In genomic region chr1:117368116-117369108, GRCh38 we compare ENCODE assay signal across 8 cellular contexts. TPM values are rescaled to one million over a fixed set of nuclear protein-coding genes. Genes with fewer than 3 reads are reported as not detected.
DNase-seq lines count a peak whose midpoint lies in the region; ATAC-seq and TF ChIP-seq lines count a peak whose summit lies in the region.

No MANE protein-coding gene starts in this region.

- H3K27me3 ChIP-seq in fibroblast of lung (ENCODE audit: control insufficient read depth, insufficient read depth, low read length) (no peaks in the 10 kb centered on the region), trophoblast cell (ENCODE audit: insufficient read depth, low read length) (no peaks in the 10 kb centered on the region)

- H3K14ac ChIP-seq in trophoblast cell (ENCODE audit: low read length): no peak overlapping the region

- H3K4me1 ChIP-seq in fibroblast of lung (ENCODE audit: control insufficient read depth, extremely low read depth, insufficient read depth, low read length) (no peaks in the 10 kb centered on the region), trophoblast cell (ENCODE audit: control insufficient read depth in 1 of 2, insufficient read depth in 2 of 2, low read length in 2 of 2) (peaks cover 3 to 8% of the 10 kb centered on the region in 2 experiments)

- H3K23ac ChIP-seq in trophoblast cell (ENCODE audit: low read length): no peak overlapping the region

- WGBS in trophoblast cell (ENCODE audit: extremely low coverage, insufficient coverage, insufficient read length): no CpG with 5 or more reads among the region's 19 CpGs

- no peaks in the 10 kb centered on the region for H3K9me3 ChIP-seq in T-helper 17 cell (ENCODE audit: control insufficient read depth, low read length, poor library complexity, severe bottlenecking)
- H3K9me3 ChIP-seq in fibroblast of lung (ENCODE audit: control insufficient read depth, insufficient read depth, low read depth, low read length): no peaks in the 10 kb centered on the region
- no peaks in the 10 kb centered on the region for H3K9me3 ChIP-seq in trophoblast cell (ENCODE audit: insufficient read depth, low read depth, low read length)

- H3K27ac ChIP-seq in fibroblast of lung (ENCODE audit: insufficient read depth, low read length): peak overlapping the region; percentile 86
- H3K27ac ChIP-seq in trophoblast cell (ENCODE audit: low read depth, low read length): peak overlapping the region; percentile 100

- DNase-seq in NCI-H748 (lab: John Stamatoyannopoulos, UW; ENCODE audit: unreplicated experiment) (peak; percentile 30), NCI-H748 treated with DMSO at 0.1 percent for 48 hours (lab: John Stamatoyannopoulos, UW) (no peak), HFF-Myc (ENCODE audit: extremely low read depth, low read depth) (no peak), T-helper 17 cell (no peak), fibroblast of lung (ENCODE audit: low read depth in 2 of 2) (peak in 1 of 2 donors; percentile 22), trophoblast cell (peak; percentile 27 to 64), posterior cingulate gyrus (no peak)

- peaks cover 20% of the 10 kb centered on the region for H3K79me1 ChIP-seq in trophoblast cell (ENCODE audit: low read length)

- H4K8ac ChIP-seq in trophoblast cell (ENCODE audit: low read depth, low read length): no peak overlapping the region

- H4K12ac ChIP-seq in trophoblast cell (ENCODE audit: low read depth, low read length): no peak overlapping the region

- H2AFZ ChIP-seq in fibroblast of lung (ENCODE audit: low read length) (no peak overlapping the region), trophoblast cell (ENCODE audit: insufficient read depth, low read length, poor library complexity) (no peak overlapping the region)

- H2BK12ac ChIP-seq in trophoblast cell (ENCODE audit: low read length): no peak overlapping the region

- TF ChIP-seq CTCF in HFF-Myc (IDR thresholded peaks at IDR 0.05; ENCODE audit: low read depth, low read length, missing control alignments) (no peak), fibroblast of lung (conservative IDR thresholded peaks at IDR 0.05 in 1 of 2, IDR thresholded peaks at IDR 0.05 in 1 of 2; ENCODE audit: low read depth in 1 of 2, low read length in 2 of 2) (no peak)

- H3K18ac ChIP-seq in trophoblast cell (ENCODE audit: low read length): no peak overlapping the region

- H3K4me3 ChIP-seq in HFF-Myc (replicated peaks; ENCODE audit: low read depth, low read length): peak overlapping the region; percentile 87
- peak overlapping the region; percentile 71 to 91 (median 77) for H3K4me3 ChIP-seq in fibroblast of lung (replicated peaks in 1 of 4; ENCODE audit: control extremely low read depth in 1 of 4, insufficient read depth in 1 of 4, low read depth in 3 of 4, low read length in 4 of 4)
- no peak overlapping the region for H3K4me3 ChIP-seq in trophoblast cell (ENCODE audit: low read depth, low read length)

- H3K27me3 Mint-ChIP-seq in T-helper 17 cell: no peaks in the 10 kb centered on the region

- peak overlapping the region; percentile 36 for H3K9ac ChIP-seq in fibroblast of lung (ENCODE audit: insufficient read depth, low read length)
- H3K9ac ChIP-seq in trophoblast cell (ENCODE audit: low read length): peak overlapping the region; percentile 44

- peaks cover 2% of the 10 kb centered on the region for H4K20me1 ChIP-seq in fibroblast of lung (ENCODE audit: control insufficient read depth, extremely low read depth, insufficient read depth, low read length)

- H4K91ac ChIP-seq in trophoblast cell (ENCODE audit: low read depth, low read length): no peak overlapping the region

- peak overlapping the region; percentile 78 for H3K4ac ChIP-seq in trophoblast cell (ENCODE audit: low read depth, low read length)

- H3K79me2 ChIP-seq in fibroblast of lung (ENCODE audit: control insufficient read depth, insufficient read depth, low read length) (peaks cover 55% of the 10 kb centered on the region), trophoblast cell (ENCODE audit: control insufficient read depth, insufficient read depth, low read length, poor library complexity) (peaks cover 15% of the 10 kb centered on the region)

- H3K27ac Mint-ChIP-seq in T-helper 17 cell: peak overlapping the region; percentile 90

- no peak overlapping the region for H2BK5ac ChIP-seq in trophoblast cell (ENCODE audit: low read depth, low read length, poor library complexity)

- intact Hi-C loops in posterior cingulate gyrus (cut with DNase I): loop anchor here (5.0 to 10.0 kb wide), 2 partner anchors 146 to 246 kb away; partner anchors contain the start of gene TRIM45

- H3K36me3 Mint-ChIP-seq in T-helper 17 cell (ENCODE audit: low read depth): no peaks in the 10 kb centered on the region

- peaks cover 52% of the 10 kb centered on the region for H3K4me1 Mint-ChIP-seq in T-helper 17 cell

- H3K4me2 ChIP-seq in fibroblast of lung (ENCODE audit: extremely low read depth, insufficient read depth, low read length) (peak overlapping the region; percentile 90), trophoblast cell (ENCODE audit: low read length) (peak overlapping the region; percentile 99)

- H3K4me3 Mint-ChIP-seq in T-helper 17 cell: peak overlapping the region; percentile 97

- ATAC-seq in T-helper 17 cell: no peak
- ATAC-seq in GM18873 (IDR thresholded peaks at IDR 0.05; ENCODE audit: low FRiP score, unreplicated experiment): no peak

- no peaks in the 10 kb centered on the region for H3K36me3 ChIP-seq in fibroblast of lung (ENCODE audit: control insufficient read depth, insufficient read depth, low read length)
- no peaks in the 10 kb centered on the region for H3K36me3 ChIP-seq in trophoblast cell (ENCODE audit: control insufficient read depth in 1 of 2, insufficient read depth in 2 of 2, low read length in 2 of 2)

- no peak overlapping the region for H2AK5ac ChIP-seq in trophoblast cell (ENCODE audit: low read length)

- H2BK120ac ChIP-seq in trophoblast cell (ENCODE audit: insufficient read depth, low read length, poor library complexity): no peak overlapping the region

RNA-seq across cellular contexts. Expression of gene MAN1A2, which starts 1.2 kb away (rescaled TPM):
- total RNA-seq in T-helper 17 cell (10 to 100 TPM; 51.6 to 52.9 TPM), fibroblast of lung (41.9 and 47.8 TPM in 2 replicates)
- 37.1 and 43.6 TPM in 2 replicates for polyA plus RNA-seq in fibroblast of lung
- polyA plus RNA-seq in fibroblast of lung (2012): 19.9 and 28.0 TPM in 2 replicates
- 12.9 and 38.0 TPM in 2 replicates for polyA minus RNA-seq in fibroblast of lung (ENCODE audit: low replicate concordance)
- 145 and 152 TPM in 2 replicates for polyA plus RNA-seq in trophoblast cell (2013)

Comparison
In these comparisons a context has a peak if more than half of its experiments do, and no peak if none do; other contexts are left out.
1. DNase-seq: peak in NCI-H748 (single experiment) and trophoblast cell (2 of 2); none in NCI-H748 treated with DMSO at 0.1 percent for 48 hours (single experiment), HFF-Myc (single experiment), T-helper 17 cell (0 of 3) and posterior cingulate gyrus (0 of 10).